20 cellular contexts compared by ENCODE assay signal in the genomic region with DNA sequence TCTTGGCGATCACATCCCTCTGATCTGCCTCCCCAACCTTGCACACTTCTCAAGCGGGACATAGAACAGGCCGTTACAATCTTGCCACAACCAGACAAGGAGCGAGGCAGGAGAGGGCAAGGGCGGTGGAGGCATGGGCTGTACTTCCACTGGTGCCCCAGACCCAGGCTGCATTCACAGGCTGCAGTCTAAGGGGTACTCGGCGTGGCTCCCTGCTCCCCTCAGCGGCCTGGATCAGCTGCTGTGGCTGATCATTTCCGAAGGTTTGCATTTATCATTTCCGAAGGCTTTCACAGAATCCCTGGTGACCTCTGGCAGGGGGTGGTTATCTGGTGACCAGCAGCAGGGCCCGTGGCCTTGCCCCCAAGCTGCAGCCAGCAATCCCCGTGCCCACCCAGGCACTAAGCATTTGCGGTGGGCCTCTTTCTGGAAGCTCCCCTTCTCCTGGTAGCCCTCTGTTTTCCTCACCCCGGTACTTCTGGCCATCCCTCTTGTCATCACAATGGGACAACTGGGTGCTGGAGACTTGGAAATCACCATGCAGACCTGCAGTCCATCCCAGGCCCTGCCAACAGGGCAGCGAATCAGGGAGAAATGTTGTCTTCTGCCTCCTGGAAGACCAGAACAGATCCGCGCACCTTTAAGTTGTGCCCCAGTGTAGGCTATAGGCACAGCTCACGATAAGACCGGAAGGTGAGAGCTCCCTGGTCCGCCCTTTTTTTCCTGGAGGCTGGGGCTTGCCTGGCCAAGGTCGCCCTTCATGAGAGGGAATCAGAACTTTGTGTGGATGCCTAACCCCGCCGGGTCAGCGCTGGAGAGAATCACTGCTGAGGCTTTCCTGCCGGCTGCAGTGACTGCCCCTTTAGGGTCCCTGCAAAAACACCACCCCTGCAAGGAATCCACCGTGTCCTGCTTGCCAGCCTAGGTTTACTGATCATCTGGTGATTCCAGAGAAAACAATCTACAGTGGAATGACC.
"Had no signal": no experiment of that assay in that cellular context is flagged by ENCODE, and none has a peak within 500 bp of the region (broad histone marks: within the 10 kb centered on the region; RNA-seq: fewer than 3 reads in every experiment).

No MANE protein-coding gene starts in this region.

- H3K36me3 ChIP-seq: SJCRH30 had no signal

- H3K4me1 ChIP-seq: SJCRH30 had no signal

- ATAC-seq: Panc1, Right ventricle myocardium inferior, SK-N-SH treated with all-trans-retinoic acid at 6 μM for 48 hours had no signal

- H3K9me3 ChIP-seq: SJCRH30 had no signal

- H3K9ac ChIP-seq: KMS-11 had no signal

- H3K27ac ChIP-seq: KMS-11, SJCRH30 had no signal

- DNase-seq: Kasumi-1, MM.1S, NCI-H1092 treated with DMSO at 0.1 percent for 48 hours, NCI-H1436, NCI-H187, NCI-H2029, NCI-H2081 treated with DMSO at 0.1 percent for 48 hours, NCI-H2171, NCI-H226, NCI-H446, NCI-H510A, NCI-H524 treated with DMSO at 0.1 percent for 48 hours, NCI-H69, NCI-H774, SHP77 treated with DMSO at 0.1 percent for 48 hours, SJCRH30 had no signal

- H3K4me3 ChIP-seq: SJCRH30 had no signal

- H3K27me3 ChIP-seq: SJCRH30 had no signal

- H3K4me2 ChIP-seq: KMS-11 had no signal
